ENCODE assay signal across 13 cellular contexts in the genomic region with DNA sequence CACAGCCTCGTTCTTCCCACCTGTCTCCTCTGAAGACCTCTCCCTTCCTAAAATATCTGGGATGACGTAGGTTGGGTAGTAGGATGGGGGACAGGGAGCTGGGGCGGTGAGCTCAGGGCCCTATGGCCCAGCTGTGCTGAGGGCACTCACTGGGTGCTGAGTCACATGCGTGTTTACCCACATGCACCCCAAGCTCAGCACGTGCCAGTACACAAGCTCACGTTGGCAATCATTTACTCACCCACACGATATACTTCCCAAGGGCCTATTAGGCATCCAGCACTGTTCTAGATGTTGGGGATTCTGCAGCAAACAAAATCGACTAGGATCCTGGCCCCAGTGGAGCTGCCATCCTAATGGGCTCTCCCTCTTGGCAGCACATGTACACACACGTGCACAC. TPM values are rescaled to one million over a fixed set of nuclear protein-coding genes. Genes with fewer than 3 reads are reported as not detected.
DNase-seq lines count a peak whose midpoint lies in the region; ATAC-seq and TF ChIP-seq lines count a peak whose summit lies in the region.
"Had no signal": no experiment of that assay in that cellular context is flagged by ENCODE, and none has a peak within 500 bp of the region (broad histone marks: within the 10 kb centered on the region; RNA-seq: fewer than 3 reads in every experiment).

No MANE protein-coding gene starts in this region.

- in situ Hi-C loops in ACHN (cut with HindIII; ENCODE audit: low pct_ligation_motif_present, low pct_unique_long_range_greater_than_20kb, low sequenced_read_pairs) = no loop called here

- 25 to 42% methylated on average over 7 to 9 of the region's 9 CpGs for WGBS in body of pancreas, 2 donors

- H3K36me3 Mint-ChIP-seq in Calu3 (ENCODE audit: insufficient read depth, unreplicated experiment) = peaks cover 25% of the 10 kb centered on the region

- H3K4me3 ChIP-seq in body of pancreas (no peak overlapping the region), coronary artery (no peak overlapping the region)
- H3K4me3 ChIP-seq: SJSA1 had no signal

- BruUV-seq in Calu3 (replicated peaks; lab: Mats Ljungman, UMichigan) = no TSS peak

- no peak for TF ChIP-seq CTCF in Calu3 (IDR thresholded peaks at IDR 0.05; ENCODE audit: unreplicated experiment)
- no peak for TF ChIP-seq CTCF in body of pancreas (IDR thresholded peaks at IDR 0.05)
- TF ChIP-seq CTCF in coronary artery (IDR thresholded peaks at IDR 0.05) = no peak

- ATAC-seq in body of pancreas (no peak), HG03432 (IDR thresholded peaks at IDR 0.05; ENCODE audit: unreplicated experiment) (no peak)

- no peaks in the 10 kb centered on the region for H3K36me3 ChIP-seq in body of pancreas (replicated peaks in 1 of 2; ENCODE audit: insufficient read depth in 1 of 2, low read depth in 2 of 2)
- H3K36me3 ChIP-seq: SJSA1 had no signal

- H3K27ac Mint-ChIP-seq in Calu3 (ENCODE audit: unreplicated experiment) = no peak overlapping the region
- H3K27ac Mint-ChIP-seq: endodermal cell had no signal

- peaks cover 40% of the 10 kb centered on the region for H3K4me1 Mint-ChIP-seq in Calu3 (ENCODE audit: low read depth, unreplicated experiment)

- H3K9me3 Mint-ChIP-seq in Calu3 (ENCODE audit: low read depth, unreplicated experiment) = no peaks in the 10 kb centered on the region
- H3K9me3 Mint-ChIP-seq: endodermal cell had no signal

- H3K27ac ChIP-seq in body of pancreas (peak overlapping the region; percentile 25 to 95 (median 61)), coronary artery (no peak overlapping the region)
- H3K27ac ChIP-seq: SJSA1 had no signal

- CTCF ChIA-PET in Calu3 (lab: Charles Lee) = interaction anchor here (1.3 to 2.6 kb wide), 2 partner anchors 58 to 71 kb away, joined by 4 to 15 read pairs; a partner anchor contains a TSS

- no peaks in the 10 kb centered on the region for H3K9me3 ChIP-seq in body of pancreas
- H3K9me3 ChIP-seq: SJSA1 had no signal

- H3K4me3 Mint-ChIP-seq in Calu3 (ENCODE audit: low read depth, unreplicated experiment) = no peak overlapping the region
- H3K4me3 Mint-ChIP-seq: endodermal cell had no signal

- no peak for TF ChIP-seq POLR2A in body of pancreas (IDR thresholded peaks at IDR 0.05)

- intact Hi-C loops in Calu3 (cut with micrococcal nuclease; ENCODE audit: unreplicated experiment) (loop anchor here (5.0 to 10.0 kb wide), 2 partner anchors 89 to 451 kb away; a partner anchor contains a TSS), body of pancreas (cut with DNase I) (no loop called here), posterior vena cava (cut with DNase I) (loop anchor here in 1 of 2 donors (10.0 kb wide), 1 partner anchor 451 kb away; no protein-coding TSS in a partner anchor)

- no peaks in the 10 kb centered on the region for H3K27me3 Mint-ChIP-seq in Calu3 (ENCODE audit: unreplicated experiment)

- H3K4me1 ChIP-seq in body of pancreas = peaks cover 50% of the 10 kb centered on the region

- no peaks in the 10 kb centered on the region for H3K27me3 ChIP-seq in body of pancreas
- H3K27me3 ChIP-seq: SJSA1 had no signal

- DNase-seq in ACHN = peak; percentile 66
- peak; percentile 20 for DNase-seq in Calu3
- DNase-seq in body of pancreas = peak in 2 of 4 donors; percentile 51 to 52
- DNase-seq in mucosa of gallbladder (ENCODE audit: low spot score) = peak; percentile 53
- DNase-seq in MV-4-11 (lab: John Stamatoyannopoulos, UW) = no peak
- no peak for DNase-seq in coronary artery (ENCODE audit: low spot score)
- DNase-seq in posterior vena cava (ENCODE audit: low spot score) = no peak
- DNase-seq: activated CD4-positive, alpha-beta T cell treated with anti-CD3 and anti-CD28 coated beads for 1 hour; endodermal cell; NCI-H1092 treated with DMSO at 0.1 percent for 48 hours; NCI-H526 had no signal

RNA-seq across cellular contexts. Expression of a gene that starts 28.7 kb away (rescaled TPM):
- total RNA-seq in Calu3 (2022) (53.0 and 61.3 TPM in 2 replicates), body of pancreas (100 to 1,000 TPM in 1 of 2 donors, 10 to 100 TPM in 1; 63.3 to 208 TPM), mucosa of gallbladder (129 TPM), posterior vena cava (10 to 100 TPM; 49.9 to 81.9 TPM)

RNA-seq across cellular contexts. Expression of a gene that starts 49.3 kb away (rescaled TPM):
- total RNA-seq in Calu3 (2022) = 1.1 and 4.3 TPM in 2 replicates
- 10 to 100 TPM in 1 of 2 donors, 1 to 10 TPM in 1; 7.0 to 29.3 TPM for total RNA-seq in body of pancreas
- 23.7 TPM for total RNA-seq in mucosa of gallbladder
- 10 to 100 TPM; 33.0 to 38.8 TPM for total RNA-seq in posterior vena cava
- total RNA-seq: SJSA1 had no signal

Comparison
In these comparisons a context has a peak if more than half of its experiments do, and no peak if none do; other contexts are left out.
1. DNase-seq: peak in ACHN (single experiment), Calu3 (single experiment) and mucosa of gallbladder (single experiment); none in MV-4-11 (single experiment), coronary artery (single experiment) and posterior vena cava (single experiment).
2. H3K27ac ChIP-seq: peak in body of pancreas (4 of 4); none in coronary artery (0 of 2).